8 cellular contexts compared by ENCODE assay signal in the genomic region with DNA sequence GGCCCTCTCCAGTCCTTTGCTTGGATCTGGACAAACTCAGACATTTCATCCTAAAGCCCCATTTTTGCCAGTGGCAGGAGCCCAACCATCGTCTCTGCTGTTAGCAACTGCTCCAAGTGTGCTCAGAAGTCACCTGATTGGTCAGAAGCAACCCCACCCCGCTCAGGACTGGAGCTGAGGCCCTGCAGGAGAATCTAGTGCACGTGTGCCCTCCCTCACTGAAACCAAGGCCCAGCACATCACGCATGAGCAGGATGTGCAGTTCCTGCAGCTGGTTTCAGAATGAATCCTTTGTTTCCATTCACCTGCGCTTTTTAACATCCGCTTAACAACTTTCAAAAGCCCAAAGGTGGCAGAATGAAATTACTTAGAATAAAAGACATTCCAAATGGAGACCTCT.
DNase-seq lines count a peak whose midpoint lies in the region; ATAC-seq and TF ChIP-seq lines count a peak whose summit lies in the region.

No MANE protein-coding gene starts in this region.

- H3K27ac ChIP-seq in lower lobe of right lung: no peak overlapping the region

- peak; percentile 58 for DNase-seq in activated T-cell treated with anti-CD3 and anti-CD28 coated beads for 48 hours (ENCODE audit: low read depth)
- DNase-seq in stimulated activated CD4-positive, alpha-beta T cell treated with anti-CD3 and anti-CD28 coated beads, Interleukin-15, amount 100 ng/mL, for 48 hours (ENCODE audit: low read depth in 2 of 2): peak; percentile 51 to 67
- no peak for DNase-seq in NCI-H748 (lab: John Stamatoyannopoulos, UW; ENCODE audit: unreplicated experiment)
- DNase-seq in AG20443 (ENCODE audit: low spot score): no peak
- DNase-seq in lower lobe of right lung: no peak
- DNase-seq in DMS 273 treated with DMSO at 0.1 percent for 48 hours (lab: John Stamatoyannopoulos, UW): no peak

- no peaks in the 10 kb centered on the region for H3K36me3 ChIP-seq in lower lobe of right lung

- no peak overlapping the region for H3K4me3 ChIP-seq in lower lobe of right lung

- no peaks in the 10 kb centered on the region for H3K27me3 ChIP-seq in lower lobe of right lung (ENCODE audit: low read depth)

- H3K9me3 ChIP-seq in lower lobe of right lung: no peaks in the 10 kb centered on the region

- TF ChIP-seq CTCF in lower lobe of right lung (IDR thresholded peaks at IDR 0.05): no peak

- intact Hi-C loops in lower lobe of right lung (cut with DNase I): no loop called here

- peak; percentile 98 for ATAC-seq in GM19452 (IDR thresholded peaks at IDR 0.05; ENCODE audit: unreplicated experiment)
- peak; percentile 96 for ATAC-seq in HG03095 (IDR thresholded peaks at IDR 0.05; ENCODE audit: unreplicated experiment)
- ATAC-seq in lower lobe of right lung: no peak

- no peaks in the 10 kb centered on the region for H3K4me1 ChIP-seq in lower lobe of right lung

Comparison
In these comparisons a context has a peak if more than half of its experiments do, and no peak if none do; other contexts are left out.
1. ATAC-seq: peak in GM19452 (single experiment) and HG03095 (single experiment); none in lower lobe of right lung (0 of 2).
2. DNase-seq: peak in activated T-cell treated with anti-CD3 and anti-CD28 coated beads for 48 hours (single experiment) and stimulated activated CD4-positive, alpha-beta T cell treated with anti-CD3 and anti-CD28 coated beads, Interleukin-15, amount 100 ng/mL, for 48 hours (2 of 2); none in NCI-H748 (single experiment), AG20443 (single experiment), lower lobe of right lung (single experiment) and DMS 273 treated with DMSO at 0.1 percent for 48 hours (single experiment).